ENCODE assay signal across 8 cellular contexts in the genomic region with DNA sequence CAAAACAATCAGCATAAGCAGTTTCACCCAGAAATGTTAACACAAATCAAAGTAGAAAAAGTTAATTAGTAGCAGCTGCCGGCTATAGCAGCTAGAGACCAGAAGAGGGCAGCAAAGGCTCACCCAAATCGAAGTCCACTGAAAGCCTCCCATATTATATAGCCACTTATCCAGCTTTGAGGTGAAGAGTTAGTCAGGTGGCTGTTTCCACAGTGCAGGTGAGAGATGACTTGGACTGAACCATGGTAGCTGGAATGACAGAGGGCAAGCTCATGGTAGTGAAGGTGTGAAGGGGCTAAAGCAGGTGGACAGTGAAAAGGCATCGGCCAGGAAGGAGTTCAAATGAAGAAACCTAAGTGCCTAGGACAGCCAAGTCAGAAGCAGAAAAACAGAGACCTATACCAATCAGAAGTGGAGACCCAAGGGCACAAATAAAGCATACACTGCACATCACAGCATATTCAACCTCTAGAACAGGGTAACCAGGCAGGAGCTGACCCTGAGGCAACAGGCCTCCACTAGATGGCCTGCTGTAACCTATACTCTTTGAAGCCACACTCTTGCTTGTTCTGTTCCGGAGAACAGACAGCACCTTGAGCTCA. TPM values are rescaled to one million over a fixed set of nuclear protein-coding genes. Genes with fewer than 3 reads are reported as not detected.
DNase-seq lines count a peak whose midpoint lies in the region; ATAC-seq, FAIRE-seq and TF ChIP-seq lines count a peak whose summit lies in the region.

No MANE protein-coding gene starts in this region.

- no peaks in the 10 kb centered on the region for H3K27me3 Mint-ChIP-seq in activated naive CD4-positive, alpha-beta T cell treated with anti-CD3 and anti-CD28 coated beads, Interleukin-2, amount 10 ng/mL, durations not matched to agents 7 days and 5 days

- ATAC-seq in pancreas: peak; percentile 82 to 99 (median 98)

- intact Hi-C loops in pancreas (cut with DNase I) (loop anchor here in 2 of 3 donors (2.0 to 10.0 kb wide), 4 partner anchors 44 to 150 kb away; no protein-coding TSS in a partner anchor), vagina (cut with DNase I) (loop anchor here (5.0 to 10.0 kb wide), 2 partner anchors 78 to 150 kb away; no protein-coding TSS in a partner anchor)

- DNase-seq in M059J (ENCODE audit: low read depth) (peak; percentile 59), SK-N-DZ (ENCODE audit: low spot score) (peak; percentile 70), germinal center (ENCODE audit: low spot score) (peak; percentile 63), pancreas (peak in 3 of 6 donors; percentile 52 to 69 (median 53)), vagina (ENCODE audit: extremely low spot score in 2 of 2) (no peak), amniotic stem cell (lab: John Stamatoyannopoulos, UW) (no peak)
- peak; percentile 76 for DNase-seq in activated naive CD4-positive, alpha-beta T cell treated with anti-CD3 and anti-CD28 coated beads, Interleukin-2, amount 10 ng/mL, durations not matched to agents 7 days and 5 days

- TF ChIP-seq CTCF in GM12872 (IDR thresholded peaks at IDR 0.05; ENCODE audit: insufficient read depth, low read depth, low read length): peak; percentile 93
- TF ChIP-seq CTCF in pancreas (IDR thresholded peaks at IDR 0.05): peak; percentile 85 to 92 (median 87)
- TF ChIP-seq CTCF in vagina (IDR thresholded peaks at IDR 0.05): peak; percentile 73 to 93 (median 82)

- peak overlapping the region; percentile 56 for H3K27ac Mint-ChIP-seq in activated naive CD4-positive, alpha-beta T cell treated with anti-CD3 and anti-CD28 coated beads, Interleukin-2, amount 10 ng/mL, durations not matched to agents 7 days and 5 days

- H3K4me1 Mint-ChIP-seq in activated naive CD4-positive, alpha-beta T cell treated with anti-CD3 and anti-CD28 coated beads, Interleukin-2, amount 10 ng/mL, durations not matched to agents 7 days and 5 days: peaks cover 10% of the 10 kb centered on the region

- H3K9me3 Mint-ChIP-seq in activated naive CD4-positive, alpha-beta T cell treated with anti-CD3 and anti-CD28 coated beads, Interleukin-2, amount 10 ng/mL, durations not matched to agents 7 days and 5 days: no peaks in the 10 kb centered on the region

- peak overlapping the region in 1 of 4 donors; percentile 1 for H3K27ac ChIP-seq in pancreas
- H3K27ac ChIP-seq in vagina: peak overlapping the region; percentile 2

- TF ChIP-seq POLR2A in vagina (IDR thresholded peaks at IDR 0.05): no peak

- FAIRE-seq in pancreas (lab: Jason Lieb, UNC): peak; percentile 79

- H3K36me3 Mint-ChIP-seq in activated naive CD4-positive, alpha-beta T cell treated with anti-CD3 and anti-CD28 coated beads, Interleukin-2, amount 10 ng/mL, durations not matched to agents 7 days and 5 days: peaks cover 5% of the 10 kb centered on the region

- H3K27me3 ChIP-seq in pancreas (no peaks in the 10 kb centered on the region), vagina (no peaks in the 10 kb centered on the region)

- no peaks in the 10 kb centered on the region for H3K9me3 ChIP-seq in pancreas
- no peaks in the 10 kb centered on the region for H3K9me3 ChIP-seq in vagina

- H3K36me3 ChIP-seq in pancreas (no peaks in the 10 kb centered on the region), vagina (no peaks in the 10 kb centered on the region)

- CTCF ChIA-PET in activated naive CD4-positive, alpha-beta T cell treated with anti-CD3 and anti-CD28 coated beads, Interleukin-2, amount 10 ng/mL, durations not matched to agents 7 days and 5 days (lab: Charles Lee): interaction anchor here (0.6 to 6.3 kb wide), 37 partner anchors 9 to 338 kb away, joined by 3 to 175 read pairs (median 4); no protein-coding TSS in a partner anchor

- H3K4me1 ChIP-seq in pancreas: peaks cover 0 to 7% (median 0%) of the 10 kb centered on the region in 3 donors
- no peaks in the 10 kb centered on the region for H3K4me1 ChIP-seq in vagina

- WGBS in pancreas, 2 donors: 33 to 35% methylated on average over 4 of the region's 4 CpGs

- H3K4me3 Mint-ChIP-seq in activated naive CD4-positive, alpha-beta T cell treated with anti-CD3 and anti-CD28 coated beads, Interleukin-2, amount 10 ng/mL, durations not matched to agents 7 days and 5 days: no peak overlapping the region

- H3K4me3 ChIP-seq in pancreas: no peak overlapping the region
- H3K4me3 ChIP-seq in vagina: no peak overlapping the region

RNA-seq across cellular contexts. Expression of a gene that starts 7.2 kb away (rescaled TPM):
- total RNA-seq in M059J (2014; rRNA removed; shearing (Covaris generic)): 16.2 and 27.3 TPM in 2 replicates
- polyA plus RNA-seq in SK-N-DZ (2014; cell fraction: cytosol; rRNA removed): 15.8 and 15.9 TPM in 2 replicates
- 13.3 and 18.4 TPM in 2 replicates for polyA plus RNA-seq in SK-N-DZ (2014; cell fraction: nucleus; rRNA removed)
- total RNA-seq in pancreas (10 to 100 TPM; 17.0 to 39.4 (median 19.9) TPM), vagina (22.8 TPM)
- 10 to 100 TPM in 1 of 2 donors, 1 to 10 TPM in 1; 4.4 to 10.8 TPM for polyA plus RNA-seq in pancreas

Comparison
In these comparisons a context has a peak if more than half of its experiments do, and no peak if none do; other contexts are left out.
1. DNase-seq: peak in M059J (single experiment), SK-N-DZ (single experiment), activated naive CD4-positive, alpha-beta T cell treated with anti-CD3 and anti-CD28 coated beads, Interleukin-2, amount 10 ng/mL, durations not matched to agents 7 days and 5 days (single experiment) and germinal center (single experiment); none in vagina (0 of 2) and amniotic stem cell (single experiment).
2. Peak in every context shown above with its lines, with median percentiles within 50 percentile points of each other: CTCF ChIP-seq.